In genomic region chr6:40947876-40948514, GRCh38 we compare ENCODE assay signal across 13 cellular contexts.
DNase-seq lines count a peak whose midpoint lies in the region; ATAC-seq and TF ChIP-seq lines count a peak whose summit lies in the region.
"Had no signal": no experiment of that assay in that cellular context is flagged by ENCODE, and none has a peak within 500 bp of the region (broad histone marks: within the 10 kb centered on the region; RNA-seq: fewer than 3 reads in every experiment).

No MANE protein-coding gene starts in this region.

- H4K20me1 ChIP-seq in fibroblast of lung (ENCODE audit: control insufficient read depth, extremely low read depth, insufficient read depth, low read length): no peaks in the 10 kb centered on the region

- H3K27ac ChIP-seq in RWPE2 (ENCODE audit: poor library complexity, severe bottlenecking): peak overlapping the region; percentile 34
- no peak overlapping the region for H3K27ac ChIP-seq in fibroblast of lung (ENCODE audit: insufficient read depth, low read length)
- no peak overlapping the region for H3K27ac ChIP-seq in body of pancreas
- H3K27ac ChIP-seq: SJCRH30 had no signal

- intact Hi-C loops in body of pancreas (cut with DNase I): no loop called here

- H3K36me3 ChIP-seq in H7 (replicated peaks; ENCODE audit: control insufficient read depth, insufficient read depth, low read length) (no peaks in the 10 kb centered on the region), RWPE2 (ENCODE audit: low read depth) (no peaks in the 10 kb centered on the region), fibroblast of lung (ENCODE audit: control insufficient read depth, insufficient read depth, low read length) (no peaks in the 10 kb centered on the region), body of pancreas (replicated peaks in 1 of 2; ENCODE audit: insufficient read depth in 1 of 2, low read depth in 2 of 2) (no peaks in the 10 kb centered on the region)
- H3K36me3 ChIP-seq: SJCRH30 had no signal

- no peaks in the 10 kb centered on the region for H3K27me3 ChIP-seq in H7 (ENCODE audit: control insufficient read depth, insufficient read depth, low read length)
- H3K27me3 ChIP-seq in RWPE2 (ENCODE audit: insufficient read depth, poor library complexity, severe bottlenecking): no peaks in the 10 kb centered on the region
- no peaks in the 10 kb centered on the region for H3K27me3 ChIP-seq in fibroblast of lung (ENCODE audit: control insufficient read depth, insufficient read depth, low read length)
- no peaks in the 10 kb centered on the region for H3K27me3 ChIP-seq in body of pancreas
- H3K27me3 ChIP-seq: SJCRH30 had no signal

- H3K4me3 ChIP-seq in H7 (ENCODE audit: insufficient read depth, low read depth, low read length) (no peak overlapping the region), RWPE2 (ENCODE audit: severe bottlenecking) (no peak overlapping the region), fibroblast of lung (replicated peaks in 1 of 4; ENCODE audit: control extremely low read depth in 1 of 4, insufficient read depth in 1 of 4, low read depth in 3 of 4, low read length in 4 of 4) (no peak overlapping the region), skeletal muscle cell (ENCODE audit: low read depth, low read length) (no peak overlapping the region), body of pancreas (no peak overlapping the region)
- H3K4me3 ChIP-seq: SJCRH30 had no signal

- H3K9me3 ChIP-seq in RWPE2 (ENCODE audit: severe bottlenecking) (no peaks in the 10 kb centered on the region), fibroblast of lung (ENCODE audit: control insufficient read depth, insufficient read depth, low read depth, low read length) (no peaks in the 10 kb centered on the region), body of pancreas (no peaks in the 10 kb centered on the region)
- H3K9me3 ChIP-seq: SJCRH30 had no signal

- ATAC-seq in RWPE2 (ENCODE audit: low read depth) (peak; percentile 66), body of pancreas (no peak)

- peak; percentile 46 for DNase-seq in H7
- no peak for DNase-seq in RWPE2 (ENCODE audit: low spot score)
- peak; percentile 76 to 84 for DNase-seq in fibroblast of lung (ENCODE audit: low read depth in 2 of 2)
- DNase-seq in skeletal muscle cell (ENCODE audit: low read depth): peak; percentile 52
- DNase-seq in body of pancreas: no peak
- no peak for DNase-seq in NCI-H345 (lab: John Stamatoyannopoulos, UW)
- no peak for DNase-seq in KG1 (lab: John Stamatoyannopoulos, UW)
- DNase-seq: activated gamma-delta T cell treated with Interleukin-2 at 50 U/mL for 16 hours; DMS153; naive B cell; NCI-H524; SJCRH30; stimulated activated CD4-positive, alpha-beta T cell treated with anti-CD3 and anti-CD28 coated beads, Interleukin-12 subunit alpha, Interleukin-12 subunit beta, amount 100 ng/mL, for 4 hours had no signal

- no peak overlapping the region for H3K4me2 ChIP-seq in fibroblast of lung (ENCODE audit: extremely low read depth, insufficient read depth, low read length)

- no peak for TF ChIP-seq POLR2A in body of pancreas (IDR thresholded peaks at IDR 0.05)

- TF ChIP-seq CTCF in RWPE2 (IDR thresholded peaks at IDR 0.05; ENCODE audit: poor library complexity, severe bottlenecking) (no peak), fibroblast of lung (conservative IDR thresholded peaks at IDR 0.05 in 1 of 2, IDR thresholded peaks at IDR 0.05 in 1 of 2; ENCODE audit: low read depth in 1 of 2, low read length in 2 of 2) (no peak), body of pancreas (IDR thresholded peaks at IDR 0.05) (no peak)

- no peak overlapping the region for H2AFZ ChIP-seq in fibroblast of lung (ENCODE audit: low read length)

- 84 to 92% methylated on average over 2 of the region's 2 CpGs for WGBS in body of pancreas, 2 donors

- no peak overlapping the region for H3K9ac ChIP-seq in fibroblast of lung (ENCODE audit: insufficient read depth, low read length)

- H3K79me2 ChIP-seq in fibroblast of lung (ENCODE audit: control insufficient read depth, insufficient read depth, low read length): no peaks in the 10 kb centered on the region

- H3K4me1 ChIP-seq in RWPE2 (ENCODE audit: insufficient read depth, poor library complexity, severe bottlenecking): peaks cover 33% of the 10 kb centered on the region
- peaks cover 21% of the 10 kb centered on the region for H3K4me1 ChIP-seq in fibroblast of lung (ENCODE audit: control insufficient read depth, extremely low read depth, insufficient read depth, low read length)
- H3K4me1 ChIP-seq in body of pancreas: no peaks in the 10 kb centered on the region

Comparison
In these comparisons a context has a peak if more than half of its experiments do, and no peak if none do; other contexts are left out.
1. DNase-seq: peak in H7 (single experiment), fibroblast of lung (2 of 2) and skeletal muscle cell (single experiment); none in RWPE2 (single experiment), body of pancreas (0 of 4), NCI-H345 (single experiment) and KG1 (single experiment).